24 cellular contexts compared by ENCODE assay signal in genomic region chr13:47798194-47798593, GRCh38.
"Had no signal": no experiment of that assay in that cellular context is flagged by ENCODE, and none has a peak within 500 bp of the region (broad histone marks: within the 10 kb centered on the region; RNA-seq: fewer than 3 reads in every experiment).

No MANE protein-coding gene starts in this region.

- H3K27me3 ChIP-seq: gastroesophageal sphincter, heart left ventricle, hepatocyte, ovary, suprapubic skin, transverse colon, upper lobe of right lung, uterus had no signal

- FAIRE-seq: endometrium, kidney had no signal

- H3K4me3 ChIP-seq: gastroesophageal sphincter, heart left ventricle, hepatocyte, ovary, smooth muscle cell, suprapubic skin, transverse colon, upper lobe of right lung, uterus had no signal

- H3K79me2 ChIP-seq: hepatocyte had no signal

- H3K27ac ChIP-seq: gastroesophageal sphincter, heart left ventricle, hepatocyte, ovary, suprapubic skin, transverse colon, upper lobe of right lung, uterus had no signal

- ATAC-seq: effector memory CD8-positive, alpha-beta T cell; gastroesophageal sphincter; naive thymus-derived CD8-positive, alpha-beta T cell; sciatic nerve; upper lobe of right lung had no signal

- H3K4me2 ChIP-seq: hepatocyte, smooth muscle cell had no signal

- H2AFZ ChIP-seq: hepatocyte had no signal

- H3K9me3 ChIP-seq: ovary, suprapubic skin, transverse colon, upper lobe of right lung, uterus had no signal

- H3K4me1 ChIP-seq: gastroesophageal sphincter, heart left ventricle, suprapubic skin, transverse colon, upper lobe of right lung, uterus had no signal

- H3K36me3 ChIP-seq: gastroesophageal sphincter, heart left ventricle, ovary, suprapubic skin, transverse colon, upper lobe of right lung, uterus had no signal

- DNase-seq: cortex of kidney; effector memory CD8-positive, alpha-beta T cell; heart left ventricle; kidney; naive thymus-derived CD8-positive, alpha-beta T cell; nephron progenitor cell; nucleus accumbens; ovary; retina; stimulated activated CD4-positive, alpha-beta T cell treated with anti-CD3 and anti-CD28 coated beads, Interleukin-12 subunit alpha, Interleukin-12 subunit beta, amount 100 ng/mL, for 4 hours; stimulated activated CD4-positive, alpha-beta T cell treated with anti-CD3 and anti-CD28 coated beads, Interleukin-1b, Interleukin-23, amount 100 ng/mL, for 48 hours; stimulated activated CD4-positive, alpha-beta T cell treated with anti-CD3 and anti-CD28 coated beads, Interleukin-4, amount 100 ng/mL, for 1 hour; stimulated activated CD8-positive, alpha-beta memory T cell treated with anti-CD3 and anti-CD28 coated beads, Interleukin-4, amount 100 ng/mL, for 48 hours; stimulated activated naive CD4-positive, alpha-beta T cell; stimulated activated naive CD8-positive, alpha-beta T cell treated with anti-CD3 and anti-CD28 coated beads, Interleukin-15, amount 100 ng/mL, for 72 hours; transverse colon; upper lobe of right lung; uterus had no signal
